In the genomic region with DNA sequence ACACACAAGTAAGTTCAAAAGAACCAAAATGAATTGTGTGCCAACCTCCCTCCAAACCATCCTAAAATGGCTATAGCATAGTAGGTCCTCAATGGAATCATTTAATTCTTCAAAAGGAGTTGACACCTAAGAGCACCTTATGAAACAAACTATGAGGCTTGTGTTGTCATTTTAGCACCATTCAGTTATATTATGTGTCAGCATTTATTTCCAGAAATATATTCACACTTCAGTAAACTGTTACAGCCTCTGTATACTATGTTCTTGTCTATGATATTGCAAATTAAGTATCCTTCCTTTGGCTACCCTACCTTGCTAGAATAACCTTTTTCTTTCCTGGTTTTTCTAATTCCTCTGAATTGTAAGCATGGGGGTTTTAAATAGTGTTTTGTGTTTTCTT, we compare ENCODE assay signal across 16 cellular contexts. TPM values are rescaled to one million over a fixed set of nuclear protein-coding genes. Genes with fewer than 3 reads are reported as not detected.
DNase-seq lines count a peak whose midpoint lies in the region; ATAC-seq, FAIRE-seq and TF ChIP-seq lines count a peak whose summit lies in the region.
"Had no signal": no experiment of that assay in that cellular context is flagged by ENCODE, and none has a peak within 500 bp of the region (broad histone marks: within the 10 kb centered on the region; RNA-seq: fewer than 3 reads in every experiment).

No MANE protein-coding gene starts in this region.

- DNase-seq in GM06990 (ENCODE audit: extremely low read depth, insufficient read length) (peak; percentile 28), GM12878 (ENCODE audit: low read depth, low spot score) (no peak), AG08395 (ENCODE audit: low spot score) (no peak), glomerular visceral epithelial cell (ENCODE audit: extremely low spot score) (no peak)
- DNase-seq: CD4-positive, CD25-positive, alpha-beta regulatory T cell; DMS53 had no signal

- ATAC-seq in HG03565 (IDR thresholded peaks at IDR 0.05; ENCODE audit: unreplicated experiment) (peak; percentile 25), GM12878 (peak; percentile 56), GM21360 (IDR thresholded peaks at IDR 0.05; ENCODE audit: unreplicated experiment) (no peak)
- ATAC-seq: HCT116 had no signal

- H3K4me1 ChIP-seq in BLaER1 treated with 17β-estradiol and CSF1 and Interleukin-3, amounts not matched to agents 10 nM and 100 nM: peaks cover 0 to 19% (median 0%) of the 10 kb centered on the region in 10 experiments; a peak in 6 of 20 replicates
- H3K4me1 ChIP-seq in GM12878 (ENCODE audit: control insufficient read depth, insufficient read depth, low read length): no peaks in the 10 kb centered on the region

- peak; percentile 74 for FAIRE-seq in GM12878 (lab: Jason Lieb, UNC)
- FAIRE-seq: A204.1, GM12891, H54 had no signal

- TF ChIP-seq POLR2A in GM12878 (IDR thresholded peaks at IDR 0.05; ENCODE audit: low read depth, low read length): no peak

- H3K9ac ChIP-seq in BLaER1 treated with 17β-estradiol and CSF1 and Interleukin-3, amounts not matched to agents 10 nM and 100 nM: no peak overlapping the region
- no peak overlapping the region for H3K9ac ChIP-seq in GM12878 (ENCODE audit: control insufficient read depth, insufficient read depth, low read length)

- no peaks in the 10 kb centered on the region for H3K9me3 ChIP-seq in BLaER1 treated with 17β-estradiol and CSF1 and Interleukin-3, amounts not matched to agents 10 nM and 100 nM (replicated peaks in 1 of 11)
- H3K9me3 ChIP-seq in GM12878 (replicated peaks; ENCODE audit: control insufficient read depth, insufficient read depth, low read length): no peaks in the 10 kb centered on the region

- no peaks in the 10 kb centered on the region for H3K36me3 ChIP-seq in BLaER1 treated with 17β-estradiol and CSF1 and Interleukin-3, amounts not matched to agents 10 nM and 100 nM
- no peaks in the 10 kb centered on the region for H3K36me3 ChIP-seq in GM06990 (ENCODE audit: control insufficient read depth, insufficient read depth, low read length)
- H3K36me3 ChIP-seq in GM12878 (ENCODE audit: control insufficient read depth in 2 of 2, insufficient read depth in 2 of 2, low read length in 1 of 2): no peaks in the 10 kb centered on the region

- H4K20me1 ChIP-seq in BLaER1 treated with 17β-estradiol and CSF1 and Interleukin-3, amounts not matched to agents 10 nM and 100 nM: no peaks in the 10 kb centered on the region
- H4K20me1 ChIP-seq in GM12878 (ENCODE audit: control insufficient read depth, insufficient read depth): no peaks in the 10 kb centered on the region

- CTCF ChIA-PET in GM12878 (lab: Yijun Ruan, JAX): interaction anchor here (0.6 to 5.1 kb wide), 2 partner anchors 13 to 465 kb away, joined by 3 to 23 read pairs; no protein-coding TSS in a partner anchor

- SMC1A ChIA-PET in GM12878 (lab: Charles Lee; ENCODE audit: uncharacterized antibody, unreplicated experiment): interaction anchor here (0.7 to 3.5 kb wide), 12 partner anchors 9 to 469 kb away, joined by 3 to 20 read pairs (median 6); no protein-coding TSS in a partner anchor

- intact Hi-C loops in GM12878 (cut with micrococcal nuclease; ENCODE audit: unreplicated experiment): no loop called here

- in situ Hi-C loops in GM12878 (cut with MboI): no loop called here

- RAD21 ChIA-PET in GM12878 (lab: Charles Lee; ENCODE audit: unreplicated experiment): interaction anchor here (1.0 to 2.6 kb wide), 7 partner anchors 14 to 147 kb away, joined by 3 to 10 read pairs (median 6); no protein-coding TSS in a partner anchor

- H3K79me2 ChIP-seq in GM12878 (ENCODE audit: control insufficient read depth, insufficient read depth, low read length): no peaks in the 10 kb centered on the region

- no peak overlapping the region for H2AFZ ChIP-seq in GM12878 (ENCODE audit: control insufficient read depth, low read depth, low read length)

- TF ChIP-seq RAD21 in GM12878 (IDR thresholded peaks at IDR 0.05; ENCODE audit: insufficient read depth, low read depth, low read length): no peak

- BruUV-seq in GM12878 (replicated peaks; lab: Mats Ljungman, UMichigan): no TSS peak

- H3K4me2 ChIP-seq in BLaER1 treated with 17β-estradiol and CSF1 and Interleukin-3, amounts not matched to agents 10 nM and 100 nM: peak overlapping the region in 4 of 11 experiments; percentile 34 to 60 (median 37); a peak in 2 of 22 replicates
- peak overlapping the region; percentile 68; the same call in 1 of the 2 replicates for H3K4me2 ChIP-seq in GM12878 (ENCODE audit: control insufficient read depth, insufficient read depth)

- TF ChIP-seq CTCF in GM06990 (IDR thresholded peaks at IDR 0.05; ENCODE audit: insufficient read depth, low read length, poor library complexity, severe bottlenecking) (no peak), GM12878 (IDR thresholded peaks at IDR 0.05 in 2 of 3, conservative IDR thresholded peaks at IDR 0.05 in 1 of 3; ENCODE audit: control insufficient read depth in 2 of 3, extremely low read depth in 1 of 3, insufficient read depth in 1 of 3, low read depth in 3 of 3, low read length in 3 of 3) (no peak)

- TF ChIP-seq EP300 in GM12878 (IDR thresholded peaks at IDR 0.05; ENCODE audit: borderline replicate concordance in 1 of 2, control insufficient read depth in 1 of 2, low read depth in 2 of 2, low read length in 2 of 2): no peak

- peak overlapping the region in 6 of 11 experiments; percentile 18 to 63 (median 43); a peak in 6 of 22 replicates for H3K27ac ChIP-seq in BLaER1 treated with 17β-estradiol and CSF1 and Interleukin-3, amounts not matched to agents 10 nM and 100 nM
- H3K27ac ChIP-seq in GM12878 (ENCODE audit: control insufficient read depth, insufficient read depth): no peak overlapping the region; the same call in 1 of the 2 replicates

- H3K27me3 ChIP-seq in BLaER1 treated with 17β-estradiol and CSF1 and Interleukin-3, amounts not matched to agents 10 nM and 100 nM: no peaks in the 10 kb centered on the region
- H3K27me3 ChIP-seq in GM06990 (replicated peaks; ENCODE audit: control insufficient read depth, insufficient read depth, low read length): no peaks in the 10 kb centered on the region
- no peaks in the 10 kb centered on the region; a peak in 1 of 4 replicates for H3K27me3 ChIP-seq in GM12878 (replicated peaks in 1 of 2; ENCODE audit: control insufficient read depth in 2 of 2, insufficient read depth in 2 of 2, low read length in 1 of 2)

- POLR2A ChIA-PET in GM12878 (lab: Charles Lee): interaction anchor here (0.7 to 2.4 kb wide), 5 partner anchors 12 to 34 kb away, joined by 3 to 7 read pairs (median 3); no protein-coding TSS in a partner anchor

- H3K4me3 ChIP-seq in BLaER1 treated with 17β-estradiol and CSF1 and Interleukin-3, amounts not matched to agents 10 nM and 100 nM: no peak overlapping the region
- H3K4me3 ChIP-seq in GM06990 (replicated peaks; ENCODE audit: low read depth, low read length) (peak overlapping the region; percentile 37; the same call in 1 of the 2 replicates), GM12878 (no peak overlapping the region)

TF ChIP-seq in GM12878, 131 proteins besides CTCF, POLR2A, EP300 and RAD21:
- TF ChIP-seq JUNB (IDR thresholded peaks at IDR 0.05) (peak; percentile 57), BCL11A (IDR thresholded peaks at IDR 0.05; ENCODE audit: low read depth, low read length) (no peak), DPF2 (IDR thresholded peaks at IDR 0.05) (peak; percentile 62; the same call in 1 of the 2 replicates)

RNA-seq across cellular contexts. Expression of a gene that starts 18.2 kb away (rescaled TPM):
- total RNA-seq in GM12878 (2013; cell fraction: nucleolus; rRNA removed): 1.1 and 1.4 TPM in 2 replicates
- total RNA-seq in GM12878 (2014; rRNA removed) (0.65 and 1.1 TPM in 2 replicates), GM12878 (2014; rRNA removed; fragmentation: Illumina TruSeq; extraction: Trizol) (0.64 and 1.0 TPM in 2 replicates), GM12878 (2021) (1.1 and 1.4 TPM in 2 replicates)
- polyA plus RNA-seq in GM12878 (2011; ENCODE audit: low read depth): 0.21 TPM
- polyA plus RNA-seq in GM12878 (2011; rRNA removed) (14.6 and 18.9 TPM in 2 replicates), GM12878 (2014; fragmentation: Illumina TruSeq; extraction: Trizol) (1.1 and 1.2 TPM in 2 replicates), GM12878 (2014; fragmentation: Nextera tagmentation; extraction: Ambion mirVana) (1 to 10 TPM; 1.3 to 2.4 TPM), GM12878 (2014; rRNA removed) (0.69 and 1.7 TPM in 2 replicates), GM12878 (2016; fragmentation: Nextera tagmentation; extraction: Ambion mirVana) (under 1 TPM; 0.86 to 0.87 TPM)
- polyA plus RNA-seq in GM12878 (2011; cell fraction: cytosol; rRNA removed): 8.7 and 11.4 TPM in 2 replicates
- polyA plus RNA-seq in GM12878 (2011; cell fraction: nucleus; rRNA removed): 12.5 and 13.5 TPM in 2 replicates
- polyA plus RNA-seq in GM12878 (2012): 0.16 and 0.22 TPM in 2 replicates
- 19.2 and 21.1 TPM in 2 replicates for polyA minus RNA-seq in GM12878 (2011; rRNA and poly(A)+ RNA removed)
- polyA minus RNA-seq in GM12878 (2011; cell fraction: cytosol; rRNA and poly(A)+ RNA removed): 4.7 and 7.4 TPM in 2 replicates
- polyA minus RNA-seq in GM12878 (2011; cell fraction: nucleus; rRNA and poly(A)+ RNA removed): 16.3 and 25.0 TPM in 2 replicates
- total RNA-seq: CD4-positive, CD25-positive, alpha-beta regulatory T cell; Daoy; HT-29 had no signal
- polyA plus RNA-seq: BJ; CD4-positive, CD25-positive, alpha-beta regulatory T cell had no signal

RNA-seq across cellular contexts. Expression of a gene that starts 56.2 kb away (rescaled TPM):
- total RNA-seq in GM12878 (2013; cell fraction: nucleolus; rRNA removed): 0.54 and 1.1 TPM in 2 replicates
- total RNA-seq in GM12878 (2014; rRNA removed): not detected in 2 replicates
- 0.13 TPM in 1 of 2 replicates, not detected in the other for total RNA-seq in GM12878 (2014; rRNA removed; fragmentation: Illumina TruSeq; extraction: Trizol)
- not detected in 2 replicates for total RNA-seq in GM12878 (2021)
- polyA plus RNA-seq in GM12878 (2011; ENCODE audit: low read depth): not detected
- 0.68 and 0.92 TPM in 2 replicates for polyA plus RNA-seq in GM12878 (2011; rRNA removed)
- 0.54 and 0.77 TPM in 2 replicates for polyA plus RNA-seq in GM12878 (2011; cell fraction: cytosol; rRNA removed)
- 2.0 and 2.5 TPM in 2 replicates for polyA plus RNA-seq in GM12878 (2011; cell fraction: nucleus; rRNA removed)
- polyA plus RNA-seq in GM12878 (2012): not detected in 2 replicates
- not detected in 2 replicates for polyA plus RNA-seq in GM12878 (2014; fragmentation: Illumina TruSeq; extraction: Trizol)
- not detected for polyA plus RNA-seq in GM12878 (2014; fragmentation: Nextera tagmentation; extraction: Ambion mirVana)
- polyA plus RNA-seq in GM12878 (2014; rRNA removed): 0.10 TPM in 1 of 2 replicates, not detected in the other
- polyA plus RNA-seq in GM12878 (2016; fragmentation: Nextera tagmentation; extraction: Ambion mirVana): not detected
- polyA minus RNA-seq in GM12878 (2011; rRNA and poly(A)+ RNA removed): 0.95 and 3.4 TPM in 2 replicates
- 1.2 and 1.6 TPM in 2 replicates for polyA minus RNA-seq in GM12878 (2011; cell fraction: cytosol; rRNA and poly(A)+ RNA removed)
- 4.4 and 7.7 TPM in 2 replicates for polyA minus RNA-seq in GM12878 (2011; cell fraction: nucleus; rRNA and poly(A)+ RNA removed)
- total RNA-seq: CD4-positive, CD25-positive, alpha-beta regulatory T cell; HT-29 had no signal
- polyA plus RNA-seq: BJ; CD4-positive, CD25-positive, alpha-beta regulatory T cell had no signal
